In the genomic region with DNA sequence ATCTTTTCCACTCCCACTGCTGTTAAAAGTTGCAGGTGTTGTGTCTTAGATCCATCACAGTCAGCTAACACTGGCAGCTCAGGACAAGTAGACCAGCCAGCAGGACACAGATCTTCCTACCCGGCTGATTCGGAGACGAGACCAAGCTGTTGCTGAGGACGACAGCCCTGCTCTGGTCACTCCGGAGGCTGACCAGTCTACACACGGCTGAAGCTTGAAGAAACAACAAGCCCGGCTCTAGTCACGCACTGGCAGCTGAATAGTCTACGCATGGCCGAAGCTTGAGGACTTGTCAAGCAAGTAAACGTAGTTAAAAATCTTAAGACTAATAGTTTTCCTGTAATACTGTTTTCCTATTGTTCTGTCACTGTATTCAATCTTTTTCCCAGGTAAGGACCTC, we compare ENCODE assay signal across 10 cellular contexts. TPM values are rescaled to one million over a fixed set of nuclear protein-coding genes. Genes with fewer than 3 reads are reported as not detected.
A peak's percentile ranks its signal among the peaks of the same experiment; 100 is the strongest.
DNase-seq lines count a peak whose midpoint lies in the region; ATAC-seq, FAIRE-seq and TF ChIP-seq lines count a peak whose summit lies in the region.
"Had no signal": no experiment of that assay in that cellular context is flagged by ENCODE, and none has a peak within 500 bp of the region (broad histone marks: within the 10 kb centered on the region; RNA-seq: fewer than 3 reads in every experiment).

No MANE protein-coding gene starts in this region.

- POLR2A ChIA-PET in HepG2 (lab: Yijun Ruan, JAX), result interaction anchor here (4.8 kb wide), 1 partner anchor 11 kb away, joined by 30 read pairs; no protein-coding TSS in a partner anchor

- H3K36me3 Mint-ChIP-seq in astrocyte (ENCODE audit: low read depth, unreplicated experiment) (no peaks in the 10 kb centered on the region), memory B cell (peaks cover 4% of the 10 kb centered on the region)

- CTCF ChIA-PET in HepG2 (lab: Yijun Ruan, JAX; ENCODE audit: low intra/inter-chr PET ratio, low total read pairs), result no interaction called here

- H3K4me1 Mint-ChIP-seq in astrocyte (ENCODE audit: low read depth, unreplicated experiment), result peaks cover 44% of the 10 kb centered on the region
- peaks cover 48% of the 10 kb centered on the region for H3K4me1 Mint-ChIP-seq in memory B cell

- peaks cover 0 to 1% of the 10 kb centered on the region in 2 experiments; a peak in 1 of 5 replicates for H3K36me3 ChIP-seq in HepG2 (replicated peaks in 1 of 2; ENCODE audit: control insufficient read depth in 1 of 2, insufficient read depth in 2 of 2, low read length in 2 of 2)
- no peaks in the 10 kb centered on the region for H3K36me3 ChIP-seq in right lobe of liver
- no peaks in the 10 kb centered on the region for H3K36me3 ChIP-seq in astrocyte (ENCODE audit: insufficient read depth, low read length)
- H3K36me3 ChIP-seq in psoas muscle (ENCODE audit: insufficient read depth in 1 of 2, low read depth in 1 of 2), result no peaks in the 10 kb centered on the region

- no peak overlapping the region for H3K27ac Mint-ChIP-seq in astrocyte (ENCODE audit: unreplicated experiment)
- peak overlapping the region; percentile 28 for H3K27ac Mint-ChIP-seq in memory B cell

- H3K4me3 Mint-ChIP-seq in astrocyte (ENCODE audit: unreplicated experiment), result peak overlapping the region; percentile 91
- H3K4me3 Mint-ChIP-seq in memory B cell, result peak overlapping the region; percentile 57

- no peak overlapping the region for H3K27ac ChIP-seq in HepG2 (ENCODE audit: extremely low read length, insufficient read depth, low read length)
- H3K27ac ChIP-seq in right lobe of liver, result peak overlapping the region in 1 of 3 donors; percentile 97
- no peak overlapping the region for H3K27ac ChIP-seq in astrocyte (ENCODE audit: low read depth, low read length)
- H3K27ac ChIP-seq in psoas muscle, result no peak overlapping the region

- H2AFZ ChIP-seq in HepG2 (ENCODE audit: low read length) (no peak overlapping the region), astrocyte (ENCODE audit: low read depth, low read length) (no peak overlapping the region)

- H3K4me3 ChIP-seq in HepG2 (replicated peaks in 1 of 3; ENCODE audit: insufficient read depth in 1 of 3, low read depth in 2 of 3, low read length in 3 of 3), result no peak overlapping the region
- no peak overlapping the region for H3K4me3 ChIP-seq in right lobe of liver
- H3K4me3 ChIP-seq in astrocyte (ENCODE audit: insufficient read depth, low read depth, low read length), result no peak overlapping the region
- no peak overlapping the region for H3K4me3 ChIP-seq in psoas muscle
- H3K4me3 ChIP-seq: lung had no signal

- H3K9ac ChIP-seq in HepG2 (ENCODE audit: insufficient read depth, low read depth, low read length), result no peak overlapping the region
- H3K9ac ChIP-seq in astrocyte (ENCODE audit: low read length), result no peak overlapping the region

- no peak for TF ChIP-seq CTCF in HepG2 (CRISPR knock-in tag; IDR thresholded peaks at IDR 0.05)
- no peak for TF ChIP-seq CTCF in right lobe of liver (IDR thresholded peaks at IDR 0.05)
- TF ChIP-seq CTCF in astrocyte (IDR thresholded peaks at IDR 0.05; ENCODE audit: insufficient read depth, low read depth, low read length), result no peak
- TF ChIP-seq CTCF in psoas muscle (IDR thresholded peaks at IDR 0.05), result no peak

- no TSS peak for BruUV-seq in HepG2 (replicated peaks; lab: Mats Ljungman, UMichigan)

- no peak for FAIRE-seq in HepG2 (lab: Jason Lieb, UNC)
- no peak for FAIRE-seq in astrocyte (lab: Jason Lieb, UNC)

- in situ Hi-C loops in HepG2 (cut with HindIII; ENCODE audit: extremely low pct_ligation_motif_present, low pct_unique_long_range_greater_than_20kb), result no loop called here

- no peak for ATAC-seq in HepG2
- no peak for ATAC-seq in right lobe of liver
- no peak for ATAC-seq in memory B cell (ENCODE audit: low read depth)
- ATAC-seq in psoas muscle, result no peak
- ATAC-seq in HG03025 (IDR thresholded peaks at IDR 0.05; ENCODE audit: low FRiP score, unreplicated experiment), result no peak

- no peaks in the 10 kb centered on the region; a peak in 1 of 5 replicates for H3K27me3 ChIP-seq in HepG2 (ENCODE audit: control insufficient read depth in 1 of 2, insufficient read depth in 2 of 2, low read length in 2 of 2)
- no peaks in the 10 kb centered on the region for H3K27me3 ChIP-seq in right lobe of liver
- no peaks in the 10 kb centered on the region for H3K27me3 ChIP-seq in astrocyte (ENCODE audit: insufficient read depth, low read length)
- no peaks in the 10 kb centered on the region for H3K27me3 ChIP-seq in psoas muscle (ENCODE audit: insufficient read depth in 3 of 3, low read length in 2 of 3)

- H3K9me3 ChIP-seq in HepG2 (ENCODE audit: low read length) (no peaks in the 10 kb centered on the region), right lobe of liver (no peaks in the 10 kb centered on the region), astrocyte (ENCODE audit: insufficient read depth, low read depth, low read length) (no peaks in the 10 kb centered on the region), psoas muscle (no peaks in the 10 kb centered on the region)

- WGBS in HepG2 (ENCODE audit: low lambda C conversion rate), result 96% methylated on average over 7 of the region's 11 CpGs
- WGBS in right lobe of liver (ENCODE audit: insufficient coverage, low coverage, low lambda C conversion rate, missing lambda C conversion rate), result 67% methylated on average over 10 of the region's 11 CpGs
- 83 to 89% (median 87%) methylated on average over 11 of the region's 11 CpGs for WGBS in psoas muscle, 3 donors

- H4K20me1 ChIP-seq in HepG2 (ENCODE audit: insufficient read depth, low read length), result no peaks in the 10 kb centered on the region
- H4K20me1 ChIP-seq in astrocyte (ENCODE audit: insufficient read depth, low read length), result peaks cover 26% of the 10 kb centered on the region

- intact Hi-C loops in HepG2 (cut with micrococcal nuclease; ENCODE audit: unreplicated experiment) (no loop called here), right lobe of liver (cut with DNase I) (no loop called here), psoas muscle (cut with DNase I) (no loop called here)

- H3K9me3 Mint-ChIP-seq in astrocyte (ENCODE audit: unreplicated experiment) (no peaks in the 10 kb centered on the region), memory B cell (no peaks in the 10 kb centered on the region)

- TF ChIP-seq POLR2A in HepG2 (IDR thresholded peaks at IDR 0.05; ENCODE audit: insufficient read depth in 1 of 2, low read depth in 2 of 2, low read length in 2 of 2), result no peak
- no peak for TF ChIP-seq POLR2A in right lobe of liver (IDR thresholded peaks at IDR 0.05)

- no peak for TF ChIP-seq RAD21 in HepG2 (CRISPR knock-in tag; IDR thresholded peaks at IDR 0.05)

- H3K4me2 ChIP-seq in HepG2 (ENCODE audit: low read depth, low read length) (peak overlapping the region; percentile 77), astrocyte (ENCODE audit: low read length) (no peak overlapping the region)

- TF ChIP-seq EP300 in HepG2 (IDR thresholded peaks at IDR 0.05; ENCODE audit: low read depth in 2 of 2, low read length in 2 of 2), result no peak
- TF ChIP-seq EP300 in HepG2 (CRISPR knock-in tag; IDR thresholded peaks at IDR 0.05; ENCODE audit: borderline replicate concordance), result no peak

- DNase-seq in HepG2 (ENCODE audit: low spot score) (no peak), right lobe of liver (no peak), astrocyte (ENCODE audit: low read depth) (no peak), memory B cell (ENCODE audit: low spot score in 2 of 2) (no peak), psoas muscle (no peak), putamen (ENCODE audit: low spot score) (no peak), superior temporal gyrus (ENCODE audit: extremely low spot score) (no peak)
- DNase-seq: NCI-H82 had no signal

- H3K4me1 ChIP-seq in HepG2 (ENCODE audit: insufficient read depth, low read length) (peaks cover 33% of the 10 kb centered on the region), right lobe of liver (peaks cover 0 to 52% (median 15%) of the 10 kb centered on the region in 4 donors), astrocyte (ENCODE audit: insufficient read depth, low read length) (peaks cover 23% of the 10 kb centered on the region), psoas muscle (peaks cover 30% of the 10 kb centered on the region)

- H3K79me2 ChIP-seq in HepG2 (ENCODE audit: insufficient read depth, low read length) (peaks cover 45% of the 10 kb centered on the region), astrocyte (ENCODE audit: insufficient read depth, low read length) (peaks cover 63% of the 10 kb centered on the region)

- no peaks in the 10 kb centered on the region for H3K27me3 Mint-ChIP-seq in astrocyte (ENCODE audit: low read depth, unreplicated experiment)
- no peaks in the 10 kb centered on the region for H3K27me3 Mint-ChIP-seq in memory B cell

RNA-seq across cellular contexts. Expression of a gene that starts 1.8 kb away (rescaled TPM):
- total RNA-seq in HepG2 (2016; rRNA removed; fragmentation: Illumina TruSeq; extraction: Trizol), result 17.0 and 17.8 TPM in 2 replicates
- total RNA-seq in HepG2 (2016; cell fraction: cytosol; rRNA removed; fragmentation: Illumina TruSeq; extraction: Trizol; ENCODE audit: low read depth), result 1.8 and 2.6 TPM in 2 replicates
- 17.4 and 17.6 TPM in 2 replicates for total RNA-seq in HepG2 (2016; cell fraction: insoluble cytoplasmic fraction; rRNA removed; fragmentation: Illumina TruSeq; extraction: Trizol)
- total RNA-seq in HepG2 (2016; cell fraction: membrane; rRNA removed; fragmentation: Illumina TruSeq; extraction: Trizol), result 3.3 and 3.5 TPM in 2 replicates
- 11.7 and 13.5 TPM in 2 replicates for total RNA-seq in HepG2 (2016; cell fraction: nucleus; rRNA removed; fragmentation: Illumina TruSeq; extraction: Trizol)
- polyA plus RNA-seq in HepG2 (2011; rRNA removed), result 4.2 and 5.8 TPM in 2 replicates
- polyA plus RNA-seq in HepG2 (2011; cell fraction: cytosol; rRNA removed), result 4.2 and 5.6 TPM in 2 replicates
- 14.4 TPM in 2 replicates for polyA plus RNA-seq in HepG2 (2011; cell fraction: nucleus; rRNA removed)
- polyA plus RNA-seq in HepG2 (2012), result 9.4 and 11.1 TPM in 2 replicates
- polyA plus RNA-seq in HepG2 (2016; cell fraction: cytosol; fragmentation: Illumina TruSeq; extraction: Trizol; ENCODE audit: low read depth), result 0.98 and 1.3 TPM in 2 replicates
- 12.5 and 15.9 TPM in 2 replicates for polyA plus RNA-seq in HepG2 (2016; cell fraction: insoluble cytoplasmic fraction; fragmentation: Illumina TruSeq; extraction: Trizol; ENCODE audit: low read depth)
- polyA plus RNA-seq in HepG2 (2016; cell fraction: membrane; fragmentation: Illumina TruSeq; extraction: Trizol; ENCODE audit: low read depth), result 1.2 and 1.9 TPM in 2 replicates
- 12.6 and 13.3 TPM in 2 replicates for polyA plus RNA-seq in HepG2 (2016; cell fraction: nucleus; fragmentation: Illumina TruSeq; extraction: Trizol; ENCODE audit: insufficient read depth, low read depth)
- polyA minus RNA-seq in HepG2 (2011; rRNA and poly(A)+ RNA removed; ENCODE audit: low replicate concordance), result 3.1 and 10.1 TPM in 2 replicates
- polyA minus RNA-seq in HepG2 (2011; cell fraction: cytosol; rRNA and poly(A)+ RNA removed), result 4.0 and 5.3 TPM in 2 replicates
- 8.6 and 9.6 TPM in 2 replicates for polyA minus RNA-seq in HepG2 (2011; cell fraction: nucleus; rRNA and poly(A)+ RNA removed)
- total RNA-seq in right lobe of liver, result 10 to 100 TPM; 18.5 to 36.9 (median 21.9) TPM
- 45.6 and 54.6 TPM in 2 replicates for total RNA-seq in astrocyte
- 10 to 100 TPM; 10.3 to 18.8 (median 12.6) TPM for total RNA-seq in psoas muscle
- polyA plus RNA-seq in psoas muscle, result 10 to 100 TPM in 1 of 3 donors, 1 to 10 TPM in 2; 5.6 to 10.8 (median 8.1) TPM

RNA-seq across cellular contexts. Expression of a gene that starts 1.8 kb away (rescaled TPM):
- total RNA-seq in HepG2 (2016; rRNA removed; fragmentation: Illumina TruSeq; extraction: Trizol) (6.5 and 8.6 TPM in 2 replicates), right lobe of liver (10 to 100 TPM in 3 of 6 experiments, 1 to 10 TPM in 3; 8.8 to 10.6 (median 9.6) TPM), astrocyte (12.2 and 18.0 TPM in 2 replicates), psoas muscle (1 to 10 TPM; 5.4 to 9.1 (median 6.8) TPM)
- total RNA-seq in HepG2 (2016; cell fraction: cytosol; rRNA removed; fragmentation: Illumina TruSeq; extraction: Trizol; ENCODE audit: low read depth), result 1.1 TPM in 2 replicates
- 5.5 and 9.7 TPM in 2 replicates for total RNA-seq in HepG2 (2016; cell fraction: insoluble cytoplasmic fraction; rRNA removed; fragmentation: Illumina TruSeq; extraction: Trizol)
- 2.7 and 2.8 TPM in 2 replicates for total RNA-seq in HepG2 (2016; cell fraction: membrane; rRNA removed; fragmentation: Illumina TruSeq; extraction: Trizol)
- 16.9 and 20.1 TPM in 2 replicates for total RNA-seq in HepG2 (2016; cell fraction: nucleus; rRNA removed; fragmentation: Illumina TruSeq; extraction: Trizol)
- polyA plus RNA-seq in HepG2 (2011; rRNA removed) (5.8 and 6.9 TPM in 2 replicates), psoas muscle (1 to 10 TPM; 3.4 to 5.0 (median 3.6) TPM)
- polyA plus RNA-seq in HepG2 (2011; cell fraction: cytosol; rRNA removed), result 3.1 and 4.4 TPM in 2 replicates
- 24.7 and 30.2 TPM in 2 replicates for polyA plus RNA-seq in HepG2 (2011; cell fraction: nucleus; rRNA removed)
- polyA plus RNA-seq in HepG2 (2012), result 5.0 and 5.9 TPM in 2 replicates
- polyA plus RNA-seq in HepG2 (2016; cell fraction: cytosol; fragmentation: Illumina TruSeq; extraction: Trizol; ENCODE audit: low read depth), result 0.79 and 1.0 TPM in 2 replicates
- 4.4 and 6.5 TPM in 2 replicates for polyA plus RNA-seq in HepG2 (2016; cell fraction: insoluble cytoplasmic fraction; fragmentation: Illumina TruSeq; extraction: Trizol; ENCODE audit: low read depth)
- polyA plus RNA-seq in HepG2 (2016; cell fraction: membrane; fragmentation: Illumina TruSeq; extraction: Trizol; ENCODE audit: low read depth), result 1.4 TPM in 2 replicates
- polyA plus RNA-seq in HepG2 (2016; cell fraction: nucleus; fragmentation: Illumina TruSeq; extraction: Trizol; ENCODE audit: insufficient read depth, low read depth), result 15.4 and 17.7 TPM in 2 replicates
- polyA minus RNA-seq in HepG2 (2011; rRNA and poly(A)+ RNA removed; ENCODE audit: low replicate concordance), result 15.4 and 22.2 TPM in 2 replicates
- polyA minus RNA-seq in HepG2 (2011; cell fraction: cytosol; rRNA and poly(A)+ RNA removed), result 4.7 and 5.7 TPM in 2 replicates
- 38.8 and 41.1 TPM in 2 replicates for polyA minus RNA-seq in HepG2 (2011; cell fraction: nucleus; rRNA and poly(A)+ RNA removed)
